ENCODE assay signal across 8 cellular contexts in the genomic region with DNA sequence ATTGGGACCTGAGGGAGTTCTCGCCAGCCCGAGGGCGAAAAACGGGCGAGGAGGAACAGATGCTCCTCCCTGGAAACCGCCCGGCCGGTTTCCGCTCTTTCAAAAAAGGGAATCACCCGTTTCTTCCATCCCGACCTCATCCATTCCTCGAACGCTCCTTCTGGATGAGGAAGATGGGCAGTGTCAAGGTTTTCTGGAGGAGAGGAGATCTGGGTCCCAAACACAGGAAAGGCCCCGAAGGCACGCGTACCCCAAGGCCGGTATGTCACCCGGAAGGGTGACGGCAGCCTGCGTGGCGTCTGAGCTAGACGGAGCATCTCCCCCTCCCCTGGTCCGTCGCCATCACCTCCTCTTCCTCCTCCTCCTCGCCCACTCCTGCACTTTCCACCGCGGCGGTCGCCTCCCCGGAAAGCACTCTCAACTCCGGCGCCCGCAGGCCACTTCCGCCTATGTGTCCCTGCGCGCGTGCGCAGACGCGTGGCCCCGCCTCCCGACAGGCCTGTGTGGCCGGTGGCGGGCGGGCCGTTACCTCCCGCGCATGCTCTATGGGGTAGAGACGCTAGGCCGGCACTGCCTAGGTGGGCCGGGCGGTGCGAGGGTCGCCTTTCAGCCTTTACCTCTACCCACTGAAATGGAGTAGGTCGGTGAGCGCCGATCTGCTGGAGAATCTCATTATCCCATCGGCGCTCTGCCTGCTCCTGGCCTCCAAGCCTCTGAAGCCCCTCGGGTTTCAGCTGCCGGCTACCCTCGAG. TPM values are rescaled to one million over a fixed set of nuclear protein-coding genes. Genes with fewer than 3 reads are reported as not detected.
DNase-seq lines count a peak whose midpoint lies in the region; ATAC-seq and TF ChIP-seq lines count a peak whose summit lies in the region.

A gene (minus strand): TSS at position 453 of the 752 bp plus-strand sequence.

- H3K27ac ChIP-seq in SK-N-SH (ENCODE audit: low read depth in 2 of 2, low read length in 1 of 2), result peak within 1 kb of the TSS; percentile 84 to 90

- H3K4me1 ChIP-seq in SK-N-SH (ENCODE audit: control insufficient read depth in 1 of 2, insufficient read depth in 2 of 2, low read depth in 1 of 2, low read length in 1 of 2), result peaks cover 11 to 13% of the 10 kb centered on the region in 2 experiments; a peak in 3 of 4 replicates

- peaks cover 12% of the 10 kb centered on the region for H4K20me1 ChIP-seq in SK-N-SH (ENCODE audit: insufficient read depth)

- H3K27ac Mint-ChIP-seq in activated naive CD4-positive, alpha-beta T cell treated with anti-CD3 and anti-CD28 coated beads, Interleukin-2, amount 50 U/mL, for 24 hours, result peak within 1 kb of the TSS; percentile 96

- no peaks in the 10 kb centered on the region for H3K27me3 ChIP-seq in SK-N-SH (ENCODE audit: insufficient read depth)

- no peak for TF ChIP-seq RAD21 in SK-N-SH (IDR thresholded peaks at IDR 0.05; ENCODE audit: low read length)

- H3F3A ChIP-seq in SK-N-SH (replicated peaks; ENCODE audit: insufficient read depth), result peaks cover 5% of the 10 kb centered on the region

- peaks cover 10% of the 10 kb centered on the region for H3K36me3 Mint-ChIP-seq in activated naive CD4-positive, alpha-beta T cell treated with anti-CD3 and anti-CD28 coated beads, Interleukin-2, amount 50 U/mL, for 24 hours

- peak; percentile 94 for ATAC-seq in HG02610 (IDR thresholded peaks at IDR 0.05; ENCODE audit: unreplicated experiment)

- H3K4me3 ChIP-seq in SK-N-SH (ENCODE audit: low read depth in 2 of 2, low read length in 1 of 2), result peak within 1 kb of the TSS; percentile 91 to 97

- peaks cover 51% of the 10 kb centered on the region for H3K4me1 Mint-ChIP-seq in activated naive CD4-positive, alpha-beta T cell treated with anti-CD3 and anti-CD28 coated beads, Interleukin-2, amount 50 U/mL, for 24 hours

- POLR2A ChIA-PET in GM10248 (lab: Yijun Ruan, JAX) (no interaction called here), SK-N-SH (lab: Yijun Ruan, JAX) (no interaction called here)

- H3K9ac ChIP-seq in SK-N-SH, result peak within 1 kb of the TSS; percentile 88

- no peak for TF ChIP-seq EP300 in SK-N-SH (IDR thresholded peaks at IDR 0.05; ENCODE audit: borderline replicate concordance in 1 of 2, low read depth in 1 of 2, low read length in 1 of 2)

- peak; percentile 95 for DNase-seq in GM10248 (ENCODE audit: extremely low spot score)
- DNase-seq in NCI-H1092 (lab: John Stamatoyannopoulos, UW), result peak; percentile 73
- DNase-seq in SK-N-SH, result peak; percentile 96
- peak; percentile 88 for DNase-seq in globus pallidus (ENCODE audit: low spot score)
- peak; percentile 44 to 95 (median 87) for DNase-seq in nucleus accumbens (lab: John Stamatoyannopoulos, UW)
- DNase-seq in superior temporal gyrus (ENCODE audit: extremely low spot score), result peak; percentile 96

- H2AFZ ChIP-seq in SK-N-SH (ENCODE audit: low read depth), result peak within 1 kb of the TSS; percentile 99

- H3K9me3 Mint-ChIP-seq in activated naive CD4-positive, alpha-beta T cell treated with anti-CD3 and anti-CD28 coated beads, Interleukin-2, amount 50 U/mL, for 24 hours, result no peaks in the 10 kb centered on the region

- H3K79me2 ChIP-seq in SK-N-SH (ENCODE audit: insufficient read depth), result peaks cover 47% of the 10 kb centered on the region

- peak within 1 kb of the TSS; percentile 87 for H3K4me2 ChIP-seq in SK-N-SH

- TF ChIP-seq CTCF in GM10248 (IDR thresholded peaks at IDR 0.05; ENCODE audit: control extremely low read depth, extremely low read depth, low read depth, missing control alignments) (no peak), SK-N-SH (IDR thresholded peaks at IDR 0.05) (no peak)

- peaks cover 3 to 13% of the 10 kb centered on the region in 2 experiments for H3K36me3 ChIP-seq in SK-N-SH (replicated peaks in 1 of 2; ENCODE audit: control insufficient read depth in 1 of 2, insufficient read depth in 2 of 2, low read length in 1 of 2)

- H3K9me3 ChIP-seq in SK-N-SH, result no peaks in the 10 kb centered on the region

- CTCF ChIA-PET in GM10248 (lab: Yijun Ruan, JAX) (no interaction called here), SK-N-SH (lab: Yijun Ruan, JAX) (no interaction called here)

- WGBS in SK-N-SH (ENCODE audit: low lambda C conversion rate), result 7% methylated on average over 28 of the region's 62 CpGs

- H3K4me3 Mint-ChIP-seq in activated naive CD4-positive, alpha-beta T cell treated with anti-CD3 and anti-CD28 coated beads, Interleukin-2, amount 50 U/mL, for 24 hours, result peak within 1 kb of the TSS; percentile 94

- no peaks in the 10 kb centered on the region for H3K27me3 Mint-ChIP-seq in activated naive CD4-positive, alpha-beta T cell treated with anti-CD3 and anti-CD28 coated beads, Interleukin-2, amount 50 U/mL, for 24 hours

- no peaks in the 10 kb centered on the region for H3K9me2 ChIP-seq in SK-N-SH

TF ChIP-seq in SK-N-SH, 30 proteins besides CTCF, POLR2A, EP300 and RAD21 (continues in another document):
- TF ChIP-seq NRF1 (IDR thresholded peaks at IDR 0.05; ENCODE audit: low read depth, low read length), result peak; percentile 91
- no peak for TF ChIP-seq RCOR1 (IDR thresholded peaks at IDR 0.05; ENCODE audit: low read length)
- TF ChIP-seq TEAD4 (IDR thresholded peaks at IDR 0.05; ENCODE audit: borderline replicate concordance, insufficient read depth), result no peak
- peak; percentile 89 for TF ChIP-seq POLR2AphosphoS5 (IDR thresholded peaks at IDR 0.05; ENCODE audit: low read depth, low read length)
- TF ChIP-seq JUND (IDR thresholded peaks at IDR 0.05), result no peak
- TF ChIP-seq, protein P1, sequence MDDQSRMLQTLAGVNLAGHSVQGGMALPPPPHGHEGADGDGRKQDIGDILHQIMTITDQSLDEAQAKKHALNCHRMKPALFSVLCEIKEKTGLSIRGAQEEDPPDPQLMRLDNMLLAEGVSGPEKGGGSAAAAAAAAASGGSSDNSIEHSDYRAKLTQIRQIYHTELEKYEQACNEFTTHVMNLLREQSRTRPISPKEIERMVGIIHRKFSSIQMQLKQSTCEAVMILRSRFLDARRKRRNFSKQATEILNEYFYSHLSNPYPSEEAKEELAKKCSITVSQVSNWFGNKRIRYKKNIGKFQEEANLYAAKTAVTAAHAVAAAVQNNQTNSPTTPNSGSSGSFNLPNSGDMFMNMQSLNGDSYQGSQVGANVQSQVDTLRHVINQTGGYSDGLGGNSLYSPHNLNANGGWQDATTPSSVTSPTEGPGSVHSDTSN (IDR thresholded peaks at IDR 0.05), result no peak
- no peak for TF ChIP-seq RXRA (IDR thresholded peaks at IDR 0.05; ENCODE audit: borderline replicate concordance, low read depth)
- no peak for TF ChIP-seq NFIC (IDR thresholded peaks at IDR 0.05; ENCODE audit: borderline replicate concordance)
- no peak for TF ChIP-seq MEF2A (IDR thresholded peaks at IDR 0.05; ENCODE audit: borderline replicate concordance, low read depth)
- TF ChIP-seq SIN3A (IDR thresholded peaks at IDR 0.05; ENCODE audit: borderline replicate concordance, low read depth, low read length), result peak; percentile 77; the same call in 1 of the 2 replicates
- TF ChIP-seq, protein P2, sequence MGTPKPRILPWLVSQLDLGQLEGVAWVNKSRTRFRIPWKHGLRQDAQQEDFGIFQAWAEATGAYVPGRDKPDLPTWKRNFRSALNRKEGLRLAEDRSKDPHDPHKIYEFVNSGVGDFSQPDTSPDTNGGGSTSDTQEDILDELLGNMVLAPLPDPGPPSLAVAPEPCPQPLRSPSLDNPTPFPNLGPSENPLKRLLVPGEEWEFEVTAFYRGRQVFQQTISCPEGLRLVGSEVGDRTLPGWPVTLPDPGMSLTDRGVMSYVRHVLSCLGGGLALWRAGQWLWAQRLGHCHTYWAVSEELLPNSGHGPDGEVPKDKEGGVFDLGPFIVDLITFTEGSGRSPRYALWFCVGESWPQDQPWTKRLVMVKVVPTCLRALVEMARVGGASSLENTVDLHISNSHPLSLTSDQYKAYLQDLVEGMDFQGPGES (IDR thresholded peaks at IDR 0.05; ENCODE audit: low read depth, low read length), result no peak
- TF ChIP-seq, protein P3, sequence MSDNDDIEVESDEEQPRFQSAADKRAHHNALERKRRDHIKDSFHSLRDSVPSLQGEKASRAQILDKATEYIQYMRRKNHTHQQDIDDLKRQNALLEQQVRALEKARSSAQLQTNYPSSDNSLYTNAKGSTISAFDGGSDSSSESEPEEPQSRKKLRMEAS (IDR thresholded peaks at IDR 0.05; ENCODE audit: low read depth), result peak; percentile 65; the same call in 1 of the 2 replicates
- TF ChIP-seq GABPA (IDR thresholded peaks at IDR 0.05; ENCODE audit: low read depth), result peak; percentile 71
- no peak for TF ChIP-seq RFX5 (IDR thresholded peaks at IDR 0.05; ENCODE audit: low read length)
- TF ChIP-seq FOXM1 (IDR thresholded peaks at IDR 0.05; ENCODE audit: low read depth), result no peak
- TF ChIP-seq FOSL2 (IDR thresholded peaks at IDR 0.05; ENCODE audit: borderline replicate concordance, low read depth), result no peak
- TF ChIP-seq, protein P4, sequence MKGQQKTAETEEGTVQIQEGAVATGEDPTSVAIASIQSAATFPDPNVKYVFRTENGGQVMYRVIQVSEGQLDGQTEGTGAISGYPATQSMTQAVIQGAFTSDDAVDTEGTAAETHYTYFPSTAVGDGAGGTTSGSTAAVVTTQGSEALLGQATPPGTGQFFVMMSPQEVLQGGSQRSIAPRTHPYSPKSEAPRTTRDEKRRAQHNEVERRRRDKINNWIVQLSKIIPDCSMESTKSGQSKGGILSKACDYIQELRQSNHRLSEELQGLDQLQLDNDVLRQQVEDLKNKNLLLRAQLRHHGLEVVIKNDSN (IDR thresholded peaks at IDR 0.05; ENCODE audit: borderline replicate concordance, low read depth), result no peak
- TF ChIP-seq CHD2 (IDR thresholded peaks at IDR 0.05; ENCODE audit: low read length, partially characterized antibody), result no peak
- TF ChIP-seq YY1 (IDR thresholded peaks at IDR 0.05; ENCODE audit: low read depth), result no peak
- TF ChIP-seq, protein P5, sequence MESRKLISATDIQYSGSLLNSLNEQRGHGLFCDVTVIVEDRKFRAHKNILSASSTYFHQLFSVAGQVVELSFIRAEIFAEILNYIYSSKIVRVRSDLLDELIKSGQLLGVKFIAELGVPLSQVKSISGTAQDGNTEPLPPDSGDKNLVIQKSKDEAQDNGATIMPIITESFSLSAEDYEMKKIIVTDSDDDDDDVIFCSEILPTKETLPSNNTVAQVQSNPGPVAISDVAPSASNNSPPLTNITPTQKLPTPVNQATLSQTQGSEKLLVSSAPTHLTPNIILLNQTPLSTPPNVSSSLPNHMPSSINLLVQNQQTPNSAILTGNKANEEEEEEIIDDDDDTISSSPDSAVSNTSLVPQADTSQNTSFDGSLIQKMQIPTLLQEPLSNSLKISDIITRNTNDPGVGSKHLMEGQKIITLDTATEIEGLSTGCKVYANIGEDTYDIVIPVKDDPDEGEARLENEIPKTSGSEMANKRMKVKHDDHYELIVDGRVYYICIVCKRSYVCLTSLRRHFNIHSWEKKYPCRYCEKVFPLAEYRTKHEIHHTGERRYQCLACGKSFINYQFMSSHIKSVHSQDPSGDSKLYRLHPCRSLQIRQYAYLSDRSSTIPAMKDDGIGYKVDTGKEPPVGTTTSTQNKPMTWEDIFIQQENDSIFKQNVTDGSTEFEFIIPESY (IDR thresholded peaks at IDR 0.05; ENCODE audit: borderline replicate concordance, low read depth), result no peak

RNA-seq across cellular contexts. Expression of the gene that starts here (rescaled TPM):
- polyA plus RNA-seq in SK-N-SH (2012; rRNA removed), result 11.0 and 12.6 TPM in 2 replicates
- 16.2 and 19.2 TPM in 2 replicates for polyA plus RNA-seq in SK-N-SH (2012; cell fraction: cytosol; rRNA removed)
- polyA plus RNA-seq in SK-N-SH (2012; cell fraction: nucleus; rRNA removed), result 9.2 and 15.9 TPM in 2 replicates

Comparison
In these comparisons a context has a peak if more than half of its experiments do, and no peak if none do; other contexts are left out.
1. Peak in every context shown above with its lines: DNase-seq, ATAC-seq, H3K4me3 ChIP-seq and H3K27ac ChIP-seq.